8 cellular contexts compared by ENCODE assay signal in genomic region chr14:55699131-55700057, GRCh38.
DNase-seq lines count a peak whose midpoint lies in the region; ATAC-seq and TF ChIP-seq lines count a peak whose summit lies in the region.
"Had no signal": no experiment of that assay in that cellular context is flagged by ENCODE, and none has a peak within 500 bp of the region (broad histone marks: within the 10 kb centered on the region; RNA-seq: fewer than 3 reads in every experiment).

No MANE protein-coding gene starts in this region.

- no peaks in the 10 kb centered on the region for H3K36me3 ChIP-seq in mammary epithelial cell (ENCODE audit: insufficient read depth, low read length)
- H3K36me3 ChIP-seq in mesenchymal stem cell (ENCODE audit: control insufficient read depth in 1 of 2, insufficient read depth in 2 of 2, low read depth in 1 of 2, low read length in 2 of 2), result peaks cover 0 to 4% of the 10 kb centered on the region in 2 experiments

- CTCF ChIA-PET in mammary epithelial cell (lab: Charles Lee; ENCODE audit: low non-redundant PET), result no interaction called here

- H3K27ac ChIP-seq in mammary epithelial cell (ENCODE audit: insufficient read depth, low read depth, low read length), result no peak overlapping the region
- peak overlapping the region; percentile 24 for H3K27ac ChIP-seq in mesenchymal stem cell (ENCODE audit: low read length, poor library complexity, severe bottlenecking)
- H3K27ac ChIP-seq: SK-N-MC had no signal

- no peak overlapping the region for H3K27ac Mint-ChIP-seq in immature natural killer cell

- peaks cover 0 to 1% (median 0%) of the 10 kb centered on the region in 3 donors for H3K27me3 Mint-ChIP-seq in immature natural killer cell (ENCODE audit: low read depth in 3 of 3)

- no peak overlapping the region for H3K9ac ChIP-seq in mammary epithelial cell (ENCODE audit: insufficient read depth, low read length)
- no peak overlapping the region for H3K9ac ChIP-seq in mesenchymal stem cell (ENCODE audit: low read length)

- no peak overlapping the region for H3K23ac ChIP-seq in mesenchymal stem cell (ENCODE audit: low read length in 2 of 2)

- BruUV-seq in mammary epithelial cell (replicated peaks; lab: Mats Ljungman, UMichigan), result no TSS peak

- H3K9me3 ChIP-seq in mammary epithelial cell (replicated peaks; ENCODE audit: insufficient read depth, low read length) (no peaks in the 10 kb centered on the region), mesenchymal stem cell (ENCODE audit: control insufficient read depth, low read length) (no peaks in the 10 kb centered on the region)

- no peak overlapping the region for H2BK120ac ChIP-seq in mesenchymal stem cell (ENCODE audit: low read depth, low read length)

- peak overlapping the region; percentile 3 for H2AFZ ChIP-seq in mammary epithelial cell (ENCODE audit: low read depth, low read length)
- no peak overlapping the region for H2AFZ ChIP-seq in mesenchymal stem cell (ENCODE audit: low read depth, low read length)

- no peak overlapping the region for H3K4me3 Mint-ChIP-seq in immature natural killer cell

- ATAC-seq in GM21515 (IDR thresholded peaks at IDR 0.05; ENCODE audit: unreplicated experiment), result no peak

- no peak overlapping the region for H3K14ac ChIP-seq in mesenchymal stem cell (ENCODE audit: low read length in 2 of 2)

- no peak overlapping the region for H2BK15ac ChIP-seq in mesenchymal stem cell (ENCODE audit: low read depth, poor library complexity, severe bottlenecking)

- no peaks in the 10 kb centered on the region for H3K79me1 ChIP-seq in mesenchymal stem cell (replicated peaks; ENCODE audit: low read length, poor library complexity, severe bottlenecking)

- H3K4me2 ChIP-seq in mammary epithelial cell (ENCODE audit: insufficient read depth, low read depth, low read length) (no peak overlapping the region), mesenchymal stem cell (ENCODE audit: low read length, poor library complexity, severe bottlenecking) (no peak overlapping the region)

- no peak overlapping the region for H4K8ac ChIP-seq in mesenchymal stem cell (ENCODE audit: low read length)

- H3K4me1 Mint-ChIP-seq in immature natural killer cell, result no peaks in the 10 kb centered on the region

- no peak overlapping the region for H2BK5ac ChIP-seq in mesenchymal stem cell (ENCODE audit: low read depth, low read length, poor library complexity, severe bottlenecking)

- H3K4me3 ChIP-seq in mammary epithelial cell (replicated peaks in 1 of 3; ENCODE audit: insufficient read depth in 1 of 3, low read depth in 2 of 3, low read length in 3 of 3), result no peak overlapping the region
- H3K4me3 ChIP-seq in mesenchymal stem cell (ENCODE audit: insufficient read depth in 1 of 2, low read depth in 1 of 2, low read length in 2 of 2), result no peak overlapping the region
- H3K4me3 ChIP-seq: SK-N-MC had no signal

- intact Hi-C loops in mammary epithelial cell (cut with micrococcal nuclease), result no loop called here

- in situ Hi-C loops in mammary epithelial cell (cut with MboI; ENCODE audit: low sequenced_read_pairs in 2 of 2), result loop anchor here in 1 of 2 donors (25.0 kb wide), 1 partner anchor 788 kb away; no protein-coding TSS in a partner anchor

- H2BK12ac ChIP-seq in mesenchymal stem cell (ENCODE audit: low read length in 2 of 2), result no peak overlapping the region

- no peak overlapping the region for H4K91ac ChIP-seq in mesenchymal stem cell (ENCODE audit: low read length)

- no peaks in the 10 kb centered on the region for H3K27me3 ChIP-seq in mammary epithelial cell (ENCODE audit: insufficient read depth, low read length)
- H3K27me3 ChIP-seq in mesenchymal stem cell (ENCODE audit: control insufficient read depth in 1 of 2, insufficient read depth in 1 of 2, low read length in 2 of 2), result no peaks in the 10 kb centered on the region

- DNase-seq in EL (peak; percentile 79), M059J (ENCODE audit: low read depth) (peak; percentile 84), mammary epithelial cell (peak; percentile 72), mesenchymal stem cell (peak; percentile 16), NCI-H1436 (lab: John Stamatoyannopoulos, UW) (no peak), immature natural killer cell (no peak)

- no peaks in the 10 kb centered on the region for H3K79me2 ChIP-seq in mammary epithelial cell (ENCODE audit: insufficient read depth, low read length)

- H3K18ac ChIP-seq in mesenchymal stem cell (ENCODE audit: low read depth in 1 of 2, low read length in 2 of 2), result no peak overlapping the region

- 69% methylated on average over 7 of the region's 7 CpGs for WGBS in mammary epithelial cell (ENCODE audit: low coverage, missing lambda C conversion rate)
- 94% methylated on average over 7 of the region's 7 CpGs for WGBS in mesenchymal stem cell

- H3K36me3 Mint-ChIP-seq in immature natural killer cell, result peaks cover 7 to 19% (median 9%) of the 10 kb centered on the region in 3 donors

- no peak overlapping the region for H3K4ac ChIP-seq in mesenchymal stem cell (ENCODE audit: low read depth in 1 of 2, low read length in 2 of 2)

- dilution Hi-C loops in mammary epithelial cell (cut with HindIII; ENCODE audit: low sequenced_read_pairs), result no loop called here

- H4K20me1 ChIP-seq in mammary epithelial cell (ENCODE audit: insufficient read depth, low read length), result no peaks in the 10 kb centered on the region

- peak overlapping the region; percentile 21 for H2AK5ac ChIP-seq in mesenchymal stem cell (ENCODE audit: low read length, severe bottlenecking)

- no peak for TF ChIP-seq CTCF in mammary epithelial cell (conservative IDR thresholded peaks at IDR 0.05 in 1 of 2, IDR thresholded peaks at IDR 0.05 in 1 of 2; ENCODE audit: extremely low read depth in 1 of 2, insufficient read depth in 1 of 2, low read depth in 1 of 2, low read length in 2 of 2)

- peaks cover 22% of the 10 kb centered on the region for H3K4me1 ChIP-seq in mammary epithelial cell (ENCODE audit: insufficient read depth, low read length)
- peaks cover 7% of the 10 kb centered on the region for H3K4me1 ChIP-seq in mesenchymal stem cell (ENCODE audit: control insufficient read depth, insufficient read depth, low read depth, low read length)

- H3K9me3 Mint-ChIP-seq in immature natural killer cell, result no peaks in the 10 kb centered on the region

Comparison
In these comparisons a context has a peak if more than half of its experiments do, and no peak if none do; other contexts are left out.
1. DNase-seq: peak in EL (single experiment), M059J (single experiment), mammary epithelial cell (single experiment) and mesenchymal stem cell (single experiment); none in NCI-H1436 (single experiment) and immature natural killer cell (0 of 3).